16 cellular contexts compared by ENCODE assay signal in the genomic region with DNA sequence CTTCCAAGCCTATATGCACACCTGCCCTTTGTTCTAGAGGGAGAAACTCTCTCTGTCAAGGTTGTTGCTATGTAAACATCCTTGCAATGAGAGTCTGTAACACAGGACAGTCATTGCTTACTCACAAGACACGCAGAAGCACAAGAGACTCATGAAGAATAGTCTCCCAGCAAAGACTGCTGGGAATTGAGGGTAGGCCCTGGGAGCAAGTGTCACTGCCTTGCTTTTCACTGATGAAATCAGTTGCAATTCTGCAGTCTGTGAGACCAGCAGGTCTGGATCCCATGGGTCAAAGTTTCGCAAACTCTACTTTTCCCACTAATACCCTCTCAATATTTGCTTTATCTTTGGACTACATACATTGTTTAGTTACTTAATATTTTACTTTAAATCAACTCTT.
DNase-seq lines count a peak whose midpoint lies in the region; ATAC-seq, FAIRE-seq and TF ChIP-seq lines count a peak whose summit lies in the region.
"Had no signal": no experiment of that assay in that cellular context is flagged by ENCODE, and none has a peak within 500 bp of the region (broad histone marks: within the 10 kb centered on the region; RNA-seq: fewer than 3 reads in every experiment).

No MANE protein-coding gene starts in this region.

- DNase-seq in ELR (ENCODE audit: low read depth) (peak; percentile 89), RCC 7860 (ENCODE audit: low spot score) (peak; percentile 21), renal cortical epithelial cell (ENCODE audit: low read depth) (peak; percentile 66), COLO668 (lab: John Stamatoyannopoulos, UW; ENCODE audit: unreplicated experiment) (no peak), T-helper 17 cell (no peak), right atrium auricular region (ENCODE audit: low spot score) (no peak), activated T-cell treated with anti-CD3 and anti-CD28 coated beads for 4 hours (no peak)
- DNase-seq: CD8-positive, alpha-beta T cell; head of caudate nucleus; KBM-7; left lung; NCI-H2029; SW 1271 had no signal

- no peak overlapping the region for H3K27ac ChIP-seq in right atrium auricular region
- H3K27ac ChIP-seq: left lung had no signal

- no peak overlapping the region for H3K4me3 Mint-ChIP-seq in T-helper 17 cell
- H3K4me3 Mint-ChIP-seq: CD8-positive, alpha-beta T cell; natural killer cell treated with Interleukin-12 subunit alpha and Interleukin-12 subunit beta and Interleukin-15 and Interleukin-18, amount 100 ng/mL, for 72 hours; stimulated activated naive CD8-positive, alpha-beta T cell treated with anti-CD3 and anti-CD28 coated beads, Interleukin-15, Interleukin-2, amounts not matched to agents 100 ng/mL and 50 ng/mL, for 24 hours had no signal

- H3K9me3 ChIP-seq in T-helper 17 cell (ENCODE audit: control insufficient read depth, low read length, poor library complexity, severe bottlenecking) (no peaks in the 10 kb centered on the region), right atrium auricular region (no peaks in the 10 kb centered on the region)
- H3K9me3 ChIP-seq: left lung had no signal

- H3K36me3 Mint-ChIP-seq in T-helper 17 cell (ENCODE audit: low read depth), result peaks cover 8% of the 10 kb centered on the region
- H3K36me3 Mint-ChIP-seq: natural killer cell treated with Interleukin-12 subunit alpha and Interleukin-12 subunit beta and Interleukin-15 and Interleukin-18, amount 100 ng/mL, for 72 hours had no signal

- no peak overlapping the region for H3K4me3 ChIP-seq in right atrium auricular region
- H3K4me3 ChIP-seq: left lung had no signal

- no peaks in the 10 kb centered on the region for H3K4me1 ChIP-seq in right atrium auricular region
- H3K4me1 ChIP-seq: left lung had no signal

- no peak for TF ChIP-seq CTCF in right atrium auricular region (IDR thresholded peaks at IDR 0.05)

- FAIRE-seq in RCC 7860 (lab: Jason Lieb, UNC), result no peak

- no peak overlapping the region for H3K27ac Mint-ChIP-seq in T-helper 17 cell
- H3K27ac Mint-ChIP-seq: CD8-positive, alpha-beta T cell; natural killer cell treated with Interleukin-12 subunit alpha and Interleukin-12 subunit beta and Interleukin-15 and Interleukin-18, amount 100 ng/mL, for 72 hours; stimulated activated naive CD8-positive, alpha-beta T cell treated with anti-CD3 and anti-CD28 coated beads, Interleukin-15, Interleukin-2, amounts not matched to agents 100 ng/mL and 50 ng/mL, for 24 hours had no signal

- peak; percentile 92 for ATAC-seq in esophagus mucosa
- no peak for ATAC-seq in T-helper 17 cell
- ATAC-seq: CD8-positive, alpha-beta T cell; left lung; natural killer cell treated with Interleukin-12 subunit alpha and Interleukin-12 subunit beta and Interleukin-15 and Interleukin-18, amount 100 ng/mL, for 72 hours had no signal

- H3K36me3 ChIP-seq in right atrium auricular region, result peaks cover 7% of the 10 kb centered on the region

- no peaks in the 10 kb centered on the region for H3K27me3 Mint-ChIP-seq in T-helper 17 cell
- H3K27me3 Mint-ChIP-seq: natural killer cell treated with Interleukin-12 subunit alpha and Interleukin-12 subunit beta and Interleukin-15 and Interleukin-18, amount 100 ng/mL, for 72 hours; stimulated activated naive CD8-positive, alpha-beta T cell treated with anti-CD3 and anti-CD28 coated beads, Interleukin-15, Interleukin-2, amounts not matched to agents 100 ng/mL and 50 ng/mL, for 24 hours had no signal

- no peaks in the 10 kb centered on the region for H3K27me3 ChIP-seq in right atrium auricular region
- H3K27me3 ChIP-seq: left lung had no signal

- H3K4me1 Mint-ChIP-seq in T-helper 17 cell, result no peaks in the 10 kb centered on the region

Comparison
In these comparisons a context has a peak if more than half of its experiments do, and no peak if none do; other contexts are left out.
1. DNase-seq: peak in ELR (single experiment), RCC 7860 (single experiment) and renal cortical epithelial cell (single experiment); none in COLO668 (single experiment), T-helper 17 cell (0 of 3), right atrium auricular region (single experiment) and activated T-cell treated with anti-CD3 and anti-CD28 coated beads for 4 hours (single experiment).